ENCODE assay signal across 9 cellular contexts in the genomic region with DNA sequence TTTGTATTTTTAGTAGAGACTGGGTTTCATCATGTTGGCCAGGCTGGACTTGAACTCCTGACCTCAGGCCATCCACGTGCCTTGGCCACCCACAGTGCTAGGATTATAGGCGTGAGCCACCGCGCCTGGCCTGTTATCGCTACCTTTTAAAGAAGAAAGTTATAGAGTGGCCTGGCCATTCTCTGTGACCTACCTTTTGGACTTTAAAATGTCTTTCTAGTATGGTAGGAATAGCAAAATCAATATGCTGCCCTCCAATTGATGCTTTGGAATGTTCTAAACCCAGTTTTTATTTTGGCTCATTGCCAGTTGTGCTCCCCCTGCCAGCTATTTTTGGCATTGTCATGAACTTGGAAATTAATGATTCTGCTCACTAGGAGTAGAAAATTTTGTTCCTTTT. TPM values are rescaled to one million over a fixed set of nuclear protein-coding genes. Genes with fewer than 3 reads are reported as not detected.
DNase-seq lines count a peak whose midpoint lies in the region; ATAC-seq, FAIRE-seq and TF ChIP-seq lines count a peak whose summit lies in the region.
"Had no signal": no experiment of that assay in that cellular context is flagged by ENCODE, and none has a peak within 500 bp of the region (broad histone marks: within the 10 kb centered on the region; RNA-seq: fewer than 3 reads in every experiment).

No MANE protein-coding gene starts in this region.

- TF ChIP-seq POLR2A in endothelial cell of umbilical vein (IDR thresholded peaks at IDR 0.05; ENCODE audit: low read depth, low read length), result no peak

- no peak overlapping the region for H2AFZ ChIP-seq in endothelial cell of umbilical vein (ENCODE audit: low read depth, low read length)

- H3K36me3 ChIP-seq in endothelial cell of umbilical vein (ENCODE audit: control insufficient read depth in 2 of 2, extremely low read depth in 1 of 2, insufficient read depth in 2 of 2, low read length in 2 of 2) (no peaks in the 10 kb centered on the region), psoas muscle (ENCODE audit: insufficient read depth in 1 of 2, low read depth in 1 of 2) (peaks cover 0 to 5% of the 10 kb centered on the region in 2 donors)

- dilution Hi-C loops in endothelial cell of umbilical vein (cut with MboI; ENCODE audit: extremely low pct_ligation_motif_present, low sequenced_read_pairs), result no loop called here

- BruUV-seq in endothelial cell of umbilical vein (replicated peaks; lab: Mats Ljungman, UMichigan), result no TSS peak

- 49 to 73% (median 52%) methylated on average over 5 of the region's 5 CpGs for WGBS in psoas muscle, 3 donors

- H3K4me2 ChIP-seq in endothelial cell of umbilical vein (ENCODE audit: insufficient read depth, low read length), result no peak overlapping the region

- H3K4me1 ChIP-seq in endothelial cell of umbilical vein (ENCODE audit: control insufficient read depth, extremely low read depth, insufficient read depth, low read length) (peaks cover 25% of the 10 kb centered on the region), psoas muscle (peaks cover 38% of the 10 kb centered on the region)

- no peaks in the 10 kb centered on the region for H3K9me1 ChIP-seq in endothelial cell of umbilical vein (replicated peaks; ENCODE audit: control insufficient read depth, extremely low read depth, insufficient read depth, low read length)

- H3K27me3 ChIP-seq in endothelial cell of umbilical vein (ENCODE audit: control insufficient read depth in 2 of 2, insufficient read depth in 2 of 2, low read length in 2 of 2) (no peaks in the 10 kb centered on the region), psoas muscle (ENCODE audit: insufficient read depth in 3 of 3, low read length in 2 of 3) (no peaks in the 10 kb centered on the region)

- DNase-seq in EL (peak; percentile 21), NCI-H446 treated with DMSO at 0.1 percent for 48 hours (lab: John Stamatoyannopoulos, UW) (peak; percentile 2), endothelial cell of umbilical vein (ENCODE audit: low read depth, low spot score) (peak; percentile 28), psoas muscle (no peak), cerebellar cortex (ENCODE audit: low spot score) (no peak)
- DNase-seq: NCI-H2171 treated with DMSO at 0.1 percent for 48 hours had no signal

- no peak overlapping the region for H3K9ac ChIP-seq in endothelial cell of umbilical vein (replicated peaks; ENCODE audit: extremely low read depth, insufficient read depth, low read length)

- no peaks in the 10 kb centered on the region for H4K20me1 ChIP-seq in endothelial cell of umbilical vein (replicated peaks; ENCODE audit: control insufficient read depth, extremely low read depth, insufficient read depth, low read length)

- TF ChIP-seq CTCF in endothelial cell of umbilical vein (IDR thresholded peaks at IDR 0.05; ENCODE audit: extremely low read depth in 1 of 2, insufficient read depth in 1 of 2, low read depth in 1 of 2, low read length in 2 of 2), result peak; percentile 10 to 26
- TF ChIP-seq CTCF in psoas muscle (IDR thresholded peaks at IDR 0.05), result peak; percentile 26

- H3K4me3 ChIP-seq in endothelial cell of umbilical vein (replicated peaks in 1 of 3; ENCODE audit: insufficient read depth in 1 of 3, low read depth in 1 of 3, low read length in 3 of 3), result no peak overlapping the region
- H3K4me3 ChIP-seq in psoas muscle, result no peak overlapping the region

- intact Hi-C loops in endothelial cell of umbilical vein (cut with micrococcal nuclease), result loop anchor here (5.0 kb wide), 2 partner anchors 112 to 192 kb away; partner anchors contain the start of gene PHTF1
- intact Hi-C loops in psoas muscle (cut with DNase I), result no loop called here

- POLR2A ChIA-PET in endothelial cell of umbilical vein (lab: Charles Lee), result no interaction called here

- ATAC-seq in psoas muscle (peak in 2 of 4 donors; percentile 58 to 67), HG03439 (IDR thresholded peaks at IDR 0.05; ENCODE audit: unreplicated experiment) (no peak), HG02610 (IDR thresholded peaks at IDR 0.05; ENCODE audit: unreplicated experiment) (no peak)
- ATAC-seq: WTC11 had no signal

- CTCF ChIA-PET in endothelial cell of umbilical vein (lab: Charles Lee), result interaction anchor here (1.3 to 4.0 kb wide), 4 partner anchors 14 to 30 kb away, joined by 3 to 44 read pairs (median 14); partner anchors contain the start of genes HIPK1 and OLFML3

- H3K27ac ChIP-seq in endothelial cell of umbilical vein (ENCODE audit: insufficient read depth, low read depth, low read length), result no peak overlapping the region
- H3K27ac ChIP-seq in psoas muscle, result no peak overlapping the region

- H3K79me2 ChIP-seq in endothelial cell of umbilical vein (ENCODE audit: control insufficient read depth, insufficient read depth, low read length), result peaks cover 76% of the 10 kb centered on the region

- FAIRE-seq in endothelial cell of umbilical vein (lab: Jason Lieb, UNC), result no peak

- no peaks in the 10 kb centered on the region for H3K9me3 ChIP-seq in endothelial cell of umbilical vein (replicated peaks; ENCODE audit: control insufficient read depth, insufficient read depth, low read length)
- H3K9me3 ChIP-seq in psoas muscle, result no peaks in the 10 kb centered on the region

TF ChIP-seq in endothelial cell of umbilical vein, 7 proteins besides CTCF, POLR2A, EP300 and RAD21:
- TF ChIP-seq FOS (IDR thresholded peaks at IDR 0.05; ENCODE audit: borderline replicate concordance, insufficient read depth, low read length), result no peak
- TF ChIP-seq EZH2 (IDR thresholded peaks at IDR 0.05; ENCODE audit: borderline replicate concordance, low read depth, low read length, severe bottlenecking), result no peak
- no peak for TF ChIP-seq GATA2 (IDR thresholded peaks at IDR 0.05; ENCODE audit: insufficient read depth, insufficient read length, low read depth, low read length)
- TF ChIP-seq MYC (IDR thresholded peaks at IDR 0.05; ENCODE audit: low read depth, low read length), result no peak
- TF ChIP-seq MAX (IDR thresholded peaks at IDR 0.05; ENCODE audit: insufficient read depth, insufficient read length), result no peak
- no peak for TF ChIP-seq JUN (IDR thresholded peaks at IDR 0.05; ENCODE audit: borderline replicate concordance, insufficient read depth, insufficient read length, low read depth)
- no peak for TF ChIP-seq POLR2AphosphoS5 (IDR thresholded peaks at IDR 0.05; ENCODE audit: insufficient read depth, low read depth, low read length)

RNA-seq across cellular contexts. Expression of gene HIPK1, which starts 19.9 kb away (rescaled TPM):
- total RNA-seq in endothelial cell of umbilical vein (50.2 and 56.1 TPM in 2 replicates), psoas muscle (10 to 100 TPM; 56.0 to 80.6 (median 65.3) TPM)
- polyA plus RNA-seq in endothelial cell of umbilical vein (39.3 and 41.1 TPM in 2 replicates), psoas muscle (10 to 100 TPM; 16.8 to 56.0 (median 18.4) TPM)
- polyA plus RNA-seq in endothelial cell of umbilical vein (2011; cell fraction: cytosol; rRNA removed), result 22.1 and 25.3 TPM in 2 replicates
- polyA plus RNA-seq in endothelial cell of umbilical vein (2011; cell fraction: nucleus; rRNA removed), result 41.4 and 46.4 TPM in 2 replicates
- polyA plus RNA-seq in endothelial cell of umbilical vein (2012), result 22.4 and 27.1 TPM in 2 replicates
- polyA minus RNA-seq in endothelial cell of umbilical vein, result 145 TPM in 2 replicates
- polyA minus RNA-seq in endothelial cell of umbilical vein (2011; cell fraction: cytosol; rRNA and poly(A)+ RNA removed), result 75.4 TPM
- 49.0 and 78.2 TPM in 2 replicates for polyA minus RNA-seq in endothelial cell of umbilical vein (2011; cell fraction: nucleus; rRNA and poly(A)+ RNA removed)

RNA-seq across cellular contexts. Expression of gene OLFML3, which starts 30.3 kb away (rescaled TPM):
- 1.7 and 3.4 TPM in 2 replicates for total RNA-seq in endothelial cell of umbilical vein
- 3.9 TPM in 2 replicates for polyA plus RNA-seq in endothelial cell of umbilical vein
- 2.1 TPM in 2 replicates for polyA plus RNA-seq in endothelial cell of umbilical vein (2011; cell fraction: cytosol; rRNA removed)
- polyA plus RNA-seq in endothelial cell of umbilical vein (2011; cell fraction: nucleus; rRNA removed), result 1.5 and 1.7 TPM in 2 replicates
- 1.9 and 2.1 TPM in 2 replicates for polyA plus RNA-seq in endothelial cell of umbilical vein (2012)
- polyA minus RNA-seq in endothelial cell of umbilical vein, result 1.00 and 2.9 TPM in 2 replicates
- polyA minus RNA-seq in endothelial cell of umbilical vein (2011; cell fraction: cytosol; rRNA and poly(A)+ RNA removed), result not detected
- 1.4 and 2.2 TPM in 2 replicates for polyA minus RNA-seq in endothelial cell of umbilical vein (2011; cell fraction: nucleus; rRNA and poly(A)+ RNA removed)
- total RNA-seq in psoas muscle, result 10 to 100 TPM in 2 of 4 donors, 1 to 10 TPM in 2; 8.2 to 15.8 (median 10.7) TPM
- 10 to 100 TPM in 1 of 3 donors, 1 to 10 TPM in 2; 6.4 to 13.5 (median 9.9) TPM for polyA plus RNA-seq in psoas muscle

RNA-seq across cellular contexts. Expression of gene DCLRE1B, which starts 43.9 kb away (rescaled TPM):
- total RNA-seq in endothelial cell of umbilical vein (10.7 and 10.8 TPM in 2 replicates), psoas muscle (1 to 10 TPM; 1.8 to 2.3 (median 2.1) TPM)
- polyA plus RNA-seq in endothelial cell of umbilical vein (5.6 and 6.1 TPM in 2 replicates), psoas muscle (1 to 10 TPM; 1.2 to 2.6 (median 2.5) TPM)
- 5.2 and 6.4 TPM in 2 replicates for polyA plus RNA-seq in endothelial cell of umbilical vein (2011; cell fraction: cytosol; rRNA removed)
- polyA plus RNA-seq in endothelial cell of umbilical vein (2011; cell fraction: nucleus; rRNA removed), result 2.7 and 2.8 TPM in 2 replicates
- 5.6 and 9.1 TPM in 2 replicates for polyA plus RNA-seq in endothelial cell of umbilical vein (2012)
- 3.9 and 5.3 TPM in 2 replicates for polyA minus RNA-seq in endothelial cell of umbilical vein
- 9.9 TPM for polyA minus RNA-seq in endothelial cell of umbilical vein (2011; cell fraction: cytosol; rRNA and poly(A)+ RNA removed)
- polyA minus RNA-seq in endothelial cell of umbilical vein (2011; cell fraction: nucleus; rRNA and poly(A)+ RNA removed), result 2.0 and 2.2 TPM in 2 replicates

RNA-seq across cellular contexts. Expression of gene AP4B1, which starts 44.4 kb away (rescaled TPM):
- total RNA-seq in endothelial cell of umbilical vein, result 29.4 and 33.0 TPM in 2 replicates
- polyA plus RNA-seq in endothelial cell of umbilical vein, result 15.4 and 21.9 TPM in 2 replicates
- 16.8 and 18.6 TPM in 2 replicates for polyA plus RNA-seq in endothelial cell of umbilical vein (2011; cell fraction: cytosol; rRNA removed)
- 74.4 and 112 TPM in 2 replicates for polyA plus RNA-seq in endothelial cell of umbilical vein (2011; cell fraction: nucleus; rRNA removed)
- polyA plus RNA-seq in endothelial cell of umbilical vein (2012), result 19.7 and 24.7 TPM in 2 replicates
- 28.1 and 34.1 TPM in 2 replicates for polyA minus RNA-seq in endothelial cell of umbilical vein
- 10.9 TPM for polyA minus RNA-seq in endothelial cell of umbilical vein (2011; cell fraction: cytosol; rRNA and poly(A)+ RNA removed)
- polyA minus RNA-seq in endothelial cell of umbilical vein (2011; cell fraction: nucleus; rRNA and poly(A)+ RNA removed), result 37.7 and 42.9 TPM in 2 replicates
- total RNA-seq in psoas muscle, result 10 to 100 TPM in 1 of 4 donors, 1 to 10 TPM in 3; 6.8 to 12.0 (median 9.3) TPM
- polyA plus RNA-seq in psoas muscle, result 10 to 100 TPM in 2 of 3 donors, 1 to 10 TPM in 1; 8.8 to 16.1 (median 11.4) TPM

Comparison
In these comparisons a context has a peak if more than half of its experiments do, and no peak if none do; other contexts are left out.
1. DNase-seq: peak in EL (single experiment), NCI-H446 treated with DMSO at 0.1 percent for 48 hours (single experiment) and endothelial cell of umbilical vein (single experiment); none in psoas muscle (0 of 2) and cerebellar cortex (single experiment).